Comparison of ENCODE assay signal across 12 cellular contexts in genomic region chr2:131311001-131311400, GRCh38. TPM values are rescaled to one million over a fixed set of nuclear protein-coding genes. Genes with fewer than 3 reads are reported as not detected.
DNase-seq lines count a peak whose midpoint lies in the region; TF ChIP-seq lines count a peak whose summit lies in the region.
"Not testable (repeated sequence)": the region's sequence is repeated elsewhere in the genome, so short reads cannot be mapped to it uniquely, and the experiment has no call there.
"Had no signal": no experiment of that assay in that cellular context is flagged by ENCODE, and none has a peak within 500 bp of the region (broad histone marks: within the 10 kb centered on the region; RNA-seq: fewer than 3 reads in every experiment).

No MANE protein-coding gene starts in this region.

- H3K36me3 ChIP-seq in SK-N-SH (replicated peaks in 1 of 2; ENCODE audit: control insufficient read depth in 1 of 2, insufficient read depth in 2 of 2, low read length in 1 of 2), result not testable (repeated sequence)

- not testable (repeated sequence) for H3K27me3 Mint-ChIP-seq in activated naive CD4-positive, alpha-beta T cell treated with anti-CD3 and anti-CD28 coated beads for 36 hours (ENCODE audit: low read depth); endothelial cell (ENCODE audit: unreplicated experiment)
- peaks cover 25% of the 10 kb centered on the region for H3K27me3 Mint-ChIP-seq in neural crest cell (ENCODE audit: low read depth)

- H3K36me3 Mint-ChIP-seq in activated naive CD4-positive, alpha-beta T cell treated with anti-CD3 and anti-CD28 coated beads for 36 hours (ENCODE audit: low read depth); endothelial cell (ENCODE audit: low read depth, unreplicated experiment); neural crest cell (ENCODE audit: low read depth): not testable (repeated sequence)

- H3K27ac Mint-ChIP-seq in activated naive CD4-positive, alpha-beta T cell treated with anti-CD3 and anti-CD28 coated beads for 36 hours; endothelial cell (ENCODE audit: unreplicated experiment); neural crest cell (ENCODE audit: unreplicated experiment): not testable (repeated sequence)

- H3K4me3 ChIP-seq in GM12865 (ENCODE audit: low read depth, low read length); HFF-Myc (replicated peaks; ENCODE audit: low read depth, low read length); NB4 (ENCODE audit: low read depth, low read length); SK-N-SH (ENCODE audit: low read depth in 2 of 2, low read length in 1 of 2): not testable (repeated sequence)

- not testable (repeated sequence) for H3K27ac ChIP-seq in 22Rv1; SK-N-SH (ENCODE audit: low read depth in 2 of 2, low read length in 1 of 2)

- TF ChIP-seq RAD21 in SK-N-SH (IDR thresholded peaks at IDR 0.05; ENCODE audit: low read length), result not testable (repeated sequence)

- not testable (repeated sequence) for H3K9me3 ChIP-seq in SK-N-SH

- H3K27me3 ChIP-seq in SK-N-SH (ENCODE audit: insufficient read depth), result not testable (repeated sequence)

- not testable (repeated sequence) for H3K9me2 ChIP-seq in SK-N-SH

- POLR2A ChIA-PET in SK-N-SH (lab: Yijun Ruan, JAX), result not testable (repeated sequence)

- 21% methylated on average over 2 of the region's 2 CpGs for WGBS in SK-N-SH (ENCODE audit: low lambda C conversion rate)

- H4K20me1 ChIP-seq in SK-N-SH (ENCODE audit: insufficient read depth), result not testable (repeated sequence)

- H3K4me1 ChIP-seq in SK-N-SH (ENCODE audit: control insufficient read depth in 1 of 2, insufficient read depth in 2 of 2, low read depth in 1 of 2, low read length in 1 of 2), result not testable (repeated sequence)

- TF ChIP-seq POLR2A in NB4 (IDR thresholded peaks at IDR 0.05; ENCODE audit: extremely low read depth, insufficient read length), result not testable (repeated sequence)

- H3F3A ChIP-seq in SK-N-SH (replicated peaks; ENCODE audit: insufficient read depth), result not testable (repeated sequence)

- not testable (repeated sequence) for H3K79me2 ChIP-seq in SK-N-SH (ENCODE audit: insufficient read depth)

- TF ChIP-seq CTCF in 22Rv1 (IDR thresholded peaks at IDR 0.05) (0 out of 2 replicates have a peak, but pooled peaks have one; percentile 14), HFF-Myc (IDR thresholded peaks at IDR 0.05; ENCODE audit: low read depth, low read length, missing control alignments) (peak; percentile 11), SK-N-SH (IDR thresholded peaks at IDR 0.05) (peak; percentile 28; the same call in 1 of the 2 replicates), endothelial cell (IDR thresholded peaks at IDR 0.05; ENCODE audit: unreplicated experiment) (peak; percentile 42), neural crest cell (conservative IDR thresholded peaks at IDR 0.05) (peak; percentile 32)
- TF ChIP-seq CTCF in GM12865 (IDR thresholded peaks at IDR 0.05; ENCODE audit: insufficient read depth, low read depth, low read length, missing control alignments); NB4 (IDR thresholded peaks at IDR 0.05; ENCODE audit: low read depth, low read length): not testable (repeated sequence)

- not testable (repeated sequence) for H3K4me1 Mint-ChIP-seq in activated naive CD4-positive, alpha-beta T cell treated with anti-CD3 and anti-CD28 coated beads for 36 hours (ENCODE audit: low read depth); endothelial cell (ENCODE audit: unreplicated experiment); neural crest cell

- not testable (repeated sequence) for H2AFZ ChIP-seq in SK-N-SH (ENCODE audit: low read depth)

- intact Hi-C loops in activated naive CD4-positive, alpha-beta T cell treated with anti-CD3 and anti-CD28 coated beads for 36 hours (cut with micrococcal nuclease), result not testable (repeated sequence)

- peak; percentile 2 for DNase-seq in GM12865 (ENCODE audit: low read depth)
- not testable (repeated sequence) for DNase-seq in HFF-Myc (ENCODE audit: extremely low read depth, low read depth); SK-N-SH; neural crest cell (ENCODE audit: low read depth, low spot score)
- DNase-seq in NB4 (ENCODE audit: low read depth), result peak; percentile 2
- DNase-seq in activated naive CD4-positive, alpha-beta T cell treated with anti-CD3 and anti-CD28 coated beads for 36 hours, result peak; percentile 7
- peak; percentile 9 for DNase-seq in endothelial cell (ENCODE audit: low spot score)

- H3K9ac ChIP-seq in SK-N-SH, result not testable (repeated sequence)

- H3K9me3 Mint-ChIP-seq in activated naive CD4-positive, alpha-beta T cell treated with anti-CD3 and anti-CD28 coated beads for 36 hours; endothelial cell (ENCODE audit: unreplicated experiment); neural crest cell: not testable (repeated sequence)

- TF ChIP-seq EP300 in SK-N-SH (IDR thresholded peaks at IDR 0.05; ENCODE audit: borderline replicate concordance in 1 of 2, low read depth in 1 of 2, low read length in 1 of 2), result not testable (repeated sequence)

- CTCF ChIA-PET in SK-N-SH (lab: Yijun Ruan, JAX), result interaction anchor here (0.8 kb wide), 1 partner anchor 159 kb away, joined by 3 read pairs; no protein-coding TSS in a partner anchor
- CTCF ChIA-PET in activated naive CD4-positive, alpha-beta T cell treated with anti-CD3 and anti-CD28 coated beads for 36 hours (lab: Charles Lee), result interaction anchor here (0.5 to 1.2 kb wide), 2 partner anchors 157 to 402 kb away, joined by 3 to 5 read pairs; no protein-coding TSS in a partner anchor

- H3K4me3 Mint-ChIP-seq in activated naive CD4-positive, alpha-beta T cell treated with anti-CD3 and anti-CD28 coated beads for 36 hours; endothelial cell (ENCODE audit: unreplicated experiment); neural crest cell: not testable (repeated sequence)

- not testable (repeated sequence) for H3K4me2 ChIP-seq in SK-N-SH

RNA-seq across cellular contexts. Expression of gene RAB6D, which starts 53.0 kb away (rescaled TPM):
- not detected in 2 replicates for polyA plus RNA-seq in SK-N-SH (2012; rRNA removed)
- 0.01 and 0.04 TPM in 2 replicates for polyA plus RNA-seq in SK-N-SH (2012; cell fraction: cytosol; rRNA removed)
- 0.01 TPM in 1 of 2 replicates, not detected in the other for polyA plus RNA-seq in SK-N-SH (2012; cell fraction: nucleus; rRNA removed)
- total RNA-seq in activated naive CD4-positive, alpha-beta T cell treated with anti-CD3 and anti-CD28 coated beads for 36 hours, result not detected
- 0.59 TPM for total RNA-seq in endothelial cell (ENCODE audit: unreplicated experiment)
- total RNA-seq in neural crest cell, result 0.42 and 0.52 TPM in 2 replicates
- total RNA-seq: Daoy, LHCN-M2, PC-9 had no signal
- polyA plus RNA-seq: IgD-negative memory B cell had no signal
